ENCODE assay signal across 8 cellular contexts in the genomic region with DNA sequence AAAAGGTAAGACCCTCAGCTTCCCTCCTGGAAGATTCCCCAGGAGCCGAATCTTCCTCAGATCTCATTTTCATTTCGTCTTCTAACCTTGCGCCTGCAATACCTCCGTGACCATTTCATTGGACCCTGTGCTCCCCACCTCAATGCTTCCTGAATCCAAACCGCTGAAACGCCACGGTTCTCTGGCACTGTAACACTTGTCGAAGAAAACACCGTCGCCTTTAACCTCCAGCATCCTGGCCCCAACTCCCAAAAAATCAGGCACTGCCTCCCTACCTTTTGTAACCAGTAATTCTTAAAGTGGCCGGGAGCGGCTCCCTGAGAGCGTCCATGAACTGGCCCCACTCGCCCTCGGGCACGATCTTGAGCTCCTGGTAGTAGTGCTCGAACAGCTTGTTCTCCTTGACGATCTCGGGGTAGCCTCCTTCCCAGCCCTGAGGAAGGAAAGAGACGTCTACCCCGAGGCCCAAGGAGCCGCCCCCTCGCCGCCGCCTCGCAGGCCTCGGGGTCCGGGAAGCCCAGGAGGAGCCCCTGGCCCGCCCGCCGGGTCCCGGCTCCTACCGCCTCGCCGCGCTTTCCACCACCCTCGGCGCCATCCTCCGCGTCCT. TPM values are rescaled to one million over a fixed set of nuclear protein-coding genes. Genes with fewer than 3 reads are reported as not detected.
DNase-seq lines count a peak whose midpoint lies in the region; ATAC-seq and TF ChIP-seq lines count a peak whose summit lies in the region.

No MANE protein-coding gene starts in this region.

- TF ChIP-seq CTCF in C4-2B (conservative IDR thresholded peaks at IDR 0.05) = no peak; the same call in 1 of the 2 replicates
- no peak for TF ChIP-seq CTCF in esophagus muscularis mucosa (IDR thresholded peaks at IDR 0.05)
- TF ChIP-seq CTCF in nephron progenitor cell (IDR thresholded peaks at IDR 0.05) = no peak

- in situ Hi-C loops in SK-MEL-5 (cut with HindIII; ENCODE audit: low pct_unique_long_range_greater_than_20kb, low sequenced_read_pairs) = no loop called here

- DNase-seq in SK-MEL-5 (ENCODE audit: low read depth, low spot score) = peak; percentile 63
- DNase-seq in esophagus muscularis mucosa (ENCODE audit: extremely low spot score) = no peak
- no peak for DNase-seq in nephron progenitor cell
- DNase-seq in stimulated activated CD4-positive, alpha-beta T cell treated with anti-CD3 and anti-CD28 coated beads, Interleukin-4, amount 100 ng/mL, for 1 hour = no peak
- DNase-seq in activated CD4-positive, alpha-beta T cell treated with anti-CD3 and anti-CD28 coated beads for 48 hours = no peak

- H3K36me3 Mint-ChIP-seq in nephron progenitor cell (ENCODE audit: low read depth) = peaks cover 38% of the 10 kb centered on the region

- intact Hi-C loops in esophagus muscularis mucosa (cut with DNase I) = loop anchor here (2.0 to 10.0 kb wide), 4 partner anchors 80 to 762 kb away; a partner anchor contains a TSS

- no peak for TF ChIP-seq POLR2A in esophagus muscularis mucosa (IDR thresholded peaks at IDR 0.05; ENCODE audit: low read depth)

- H3K4me3 ChIP-seq in esophagus muscularis mucosa = peak overlapping the region; percentile 83 to 97 (median 90)

- peak; percentile 1 for ATAC-seq in GM19043 (IDR thresholded peaks at IDR 0.05; ENCODE audit: low read depth, unreplicated experiment)
- ATAC-seq in HG03342 (IDR thresholded peaks at IDR 0.05; ENCODE audit: unreplicated experiment) = peak; percentile 25

- no peak for TF ChIP-seq EP300 in esophagus muscularis mucosa (IDR thresholded peaks at IDR 0.05)

- H3K9me3 Mint-ChIP-seq in nephron progenitor cell = no peaks in the 10 kb centered on the region

- H3K27me3 Mint-ChIP-seq in nephron progenitor cell (ENCODE audit: low read depth, poor library complexity) = peaks cover 3% of the 10 kb centered on the region

- H3K4me1 ChIP-seq in esophagus muscularis mucosa = peaks cover 27 to 57% (median 44%) of the 10 kb centered on the region in 4 donors

- 1% methylated on average over 18 of the region's 40 CpGs for WGBS in esophagus muscularis mucosa

- no peaks in the 10 kb centered on the region for H3K27me3 ChIP-seq in esophagus muscularis mucosa

- H3K9me3 ChIP-seq in esophagus muscularis mucosa = no peaks in the 10 kb centered on the region

- peaks cover 34% of the 10 kb centered on the region for H3K4me1 Mint-ChIP-seq in nephron progenitor cell

- H3K36me3 ChIP-seq in esophagus muscularis mucosa = peaks cover 0 to 41% (median 34%) of the 10 kb centered on the region in 4 donors

- H3K4me3 Mint-ChIP-seq in nephron progenitor cell = peak overlapping the region; percentile 99

- peak overlapping the region; percentile 100 for H3K27ac Mint-ChIP-seq in nephron progenitor cell

- H3K27ac ChIP-seq in C4-2B (peak overlapping the region; percentile 77), esophagus muscularis mucosa (replicated peaks in 1 of 4) (peak overlapping the region; percentile 87 to 96 (median 92))

RNA-seq across cellular contexts. Expression of a gene that starts 0.4 kb away (rescaled TPM):
- 124 and 130 TPM in 2 replicates for total RNA-seq in SK-MEL-5 (2014; rRNA removed; shearing (Covaris generic))
- polyA plus RNA-seq in SK-MEL-5 (2015; cell fraction: cytosol; rRNA removed) = 121 and 145 TPM in 2 replicates
- 408 and 517 TPM in 2 replicates for polyA plus RNA-seq in SK-MEL-5 (2015; cell fraction: nucleus; rRNA removed)
- 10 to 100 TPM; 25.7 to 42.8 (median 39.1) TPM for total RNA-seq in esophagus muscularis mucosa

RNA-seq across cellular contexts. Expression of a gene that starts 0.8 kb away (rescaled TPM):
- 31.7 and 36.9 TPM in 2 replicates for total RNA-seq in SK-MEL-5 (2014; rRNA removed; shearing (Covaris generic))
- 69.8 and 102 TPM in 2 replicates for polyA plus RNA-seq in SK-MEL-5 (2015; cell fraction: cytosol; rRNA removed)
- polyA plus RNA-seq in SK-MEL-5 (2015; cell fraction: nucleus; rRNA removed) = 19.5 and 25.0 TPM in 2 replicates
- total RNA-seq in esophagus muscularis mucosa = 10 to 100 TPM in 1 of 4 donors, 1 to 10 TPM in 3; 2.2 to 10.3 (median 4.6) TPM
